In the genomic region with DNA sequence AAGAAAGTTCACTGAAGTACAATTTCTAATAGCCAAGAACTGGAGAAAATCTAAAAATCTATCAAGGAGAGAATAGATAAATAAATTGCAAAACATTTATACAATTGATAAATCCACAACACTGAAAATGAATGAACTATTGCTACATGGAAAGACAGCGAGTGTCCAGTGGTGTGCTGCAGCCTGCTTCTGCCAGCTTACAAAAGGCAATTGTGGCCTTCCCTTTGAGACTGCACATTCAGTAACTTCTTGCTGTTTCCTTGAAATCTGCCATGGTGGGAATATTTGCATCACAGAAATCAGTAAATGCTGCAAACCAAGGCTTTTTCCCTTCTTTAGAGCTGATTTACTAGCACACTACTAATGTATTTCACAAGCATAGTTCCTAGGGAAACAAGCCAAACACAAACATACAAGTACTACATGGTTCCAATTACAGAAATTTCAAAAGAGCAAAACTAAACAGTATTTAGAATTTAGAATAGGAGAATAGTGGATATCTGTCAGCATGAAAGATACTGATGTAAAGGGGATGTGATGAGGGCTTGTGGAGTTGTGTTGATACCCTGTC, we compare ENCODE assay signal across 19 cellular contexts.
DNase-seq lines count a peak whose midpoint lies in the region; ATAC-seq lines count a peak whose summit lies in the region.
"Had no signal": no experiment of that assay in that cellular context is flagged by ENCODE, and none has a peak within 500 bp of the region (broad histone marks: within the 10 kb centered on the region; RNA-seq: fewer than 3 reads in every experiment).

No MANE protein-coding gene starts in this region.

- no peak overlapping the region for H3K27ac Mint-ChIP-seq in activated CD8-positive, alpha-beta memory T cell treated with anti-CD3 and anti-CD28 coated beads, Interleukin-2, amount 10 ng/mL, durations not matched to agents 7 days and 5 days
- H3K27ac Mint-ChIP-seq: CD4-positive, alpha-beta memory T cell had no signal

- H3K27me3 Mint-ChIP-seq in activated CD8-positive, alpha-beta memory T cell treated with anti-CD3 and anti-CD28 coated beads, Interleukin-2, amount 10 ng/mL, durations not matched to agents 7 days and 5 days: no peaks in the 10 kb centered on the region
- H3K27me3 Mint-ChIP-seq: CD4-positive, alpha-beta memory T cell had no signal

- no peaks in the 10 kb centered on the region for H3K36me3 Mint-ChIP-seq in activated CD8-positive, alpha-beta memory T cell treated with anti-CD3 and anti-CD28 coated beads, Interleukin-2, amount 10 ng/mL, durations not matched to agents 7 days and 5 days
- H3K36me3 Mint-ChIP-seq: CD4-positive, alpha-beta memory T cell had no signal

- CTCF ChIA-PET in activated CD8-positive, alpha-beta memory T cell treated with anti-CD3 and anti-CD28 coated beads, Interleukin-2, amount 10 ng/mL, durations not matched to agents 7 days and 5 days (lab: Charles Lee): no interaction called here

- ATAC-seq in GM21423 (IDR thresholded peaks at IDR 0.05; ENCODE audit: unreplicated experiment): no peak
- ATAC-seq in activated CD8-positive, alpha-beta memory T cell treated with anti-CD3 and anti-CD28 coated beads, Interleukin-2, amount 10 ng/mL, durations not matched to agents 7 days and 5 days: no peak

- H3K4me3 Mint-ChIP-seq in activated CD8-positive, alpha-beta memory T cell treated with anti-CD3 and anti-CD28 coated beads, Interleukin-2, amount 10 ng/mL, durations not matched to agents 7 days and 5 days: no peak overlapping the region
- H3K4me3 Mint-ChIP-seq: CD4-positive, alpha-beta memory T cell had no signal

- no peaks in the 10 kb centered on the region for H3K4me1 Mint-ChIP-seq in activated CD8-positive, alpha-beta memory T cell treated with anti-CD3 and anti-CD28 coated beads, Interleukin-2, amount 10 ng/mL, durations not matched to agents 7 days and 5 days
- H3K4me1 Mint-ChIP-seq: CD4-positive, alpha-beta memory T cell had no signal

- DNase-seq in DMS53 (lab: John Stamatoyannopoulos, UW) (peak; percentile 19), DMS53 treated with DMSO at 0.1 percent for 48 hours (lab: John Stamatoyannopoulos, UW; ENCODE audit: unreplicated experiment) (no peak), globus pallidus (ENCODE audit: low spot score) (peak; percentile 77), middle frontal gyrus (ENCODE audit: extremely low spot score, low spot score) (peak; percentile 22)
- no peak for DNase-seq in activated CD4-positive, alpha-beta T cell treated with anti-CD3 and anti-CD28 coated beads, Interleukin-2, amount 50 U/mL, for 1 hour
- DNase-seq in activated CD8-positive, alpha-beta memory T cell treated with anti-CD3 and anti-CD28 coated beads, Interleukin-2, amount 10 ng/mL, durations not matched to agents 7 days and 5 days: no peak
- DNase-seq: DMS153, EL, KBM-7, NCI-H1105 treated with DMSO at 0.1 percent for 48 hours, NCI-H1694, NCI-H2081 treated with DMSO at 0.1 percent for 48 hours, NCI-H748 treated with DMSO at 0.1 percent for 48 hours, OCI-M1, Right ventricle myocardium superior had no signal

- H3K27ac ChIP-seq in temporal lobe (ENCODE audit: low read depth, low read length): peak overlapping the region; percentile 66
- H3K27ac ChIP-seq: 22Rv1 had no signal

- H3K9me3 Mint-ChIP-seq in activated CD8-positive, alpha-beta memory T cell treated with anti-CD3 and anti-CD28 coated beads, Interleukin-2, amount 10 ng/mL, durations not matched to agents 7 days and 5 days (ENCODE audit: low read depth): no peaks in the 10 kb centered on the region

Comparison
In these comparisons a context has a peak if more than half of its experiments do, and no peak if none do; other contexts are left out.
1. DNase-seq: peak in DMS53 (single experiment), globus pallidus (single experiment) and middle frontal gyrus (single experiment); none in DMS53 treated with DMSO at 0.1 percent for 48 hours (single experiment), activated CD4-positive, alpha-beta T cell treated with anti-CD3 and anti-CD28 coated beads, Interleukin-2, amount 50 U/mL, for 1 hour (single experiment) and activated CD8-positive, alpha-beta memory T cell treated with anti-CD3 and anti-CD28 coated beads, Interleukin-2, amount 10 ng/mL, durations not matched to agents 7 days and 5 days (single experiment).